ENCODE assay signal across 7 cellular contexts in the genomic region with DNA sequence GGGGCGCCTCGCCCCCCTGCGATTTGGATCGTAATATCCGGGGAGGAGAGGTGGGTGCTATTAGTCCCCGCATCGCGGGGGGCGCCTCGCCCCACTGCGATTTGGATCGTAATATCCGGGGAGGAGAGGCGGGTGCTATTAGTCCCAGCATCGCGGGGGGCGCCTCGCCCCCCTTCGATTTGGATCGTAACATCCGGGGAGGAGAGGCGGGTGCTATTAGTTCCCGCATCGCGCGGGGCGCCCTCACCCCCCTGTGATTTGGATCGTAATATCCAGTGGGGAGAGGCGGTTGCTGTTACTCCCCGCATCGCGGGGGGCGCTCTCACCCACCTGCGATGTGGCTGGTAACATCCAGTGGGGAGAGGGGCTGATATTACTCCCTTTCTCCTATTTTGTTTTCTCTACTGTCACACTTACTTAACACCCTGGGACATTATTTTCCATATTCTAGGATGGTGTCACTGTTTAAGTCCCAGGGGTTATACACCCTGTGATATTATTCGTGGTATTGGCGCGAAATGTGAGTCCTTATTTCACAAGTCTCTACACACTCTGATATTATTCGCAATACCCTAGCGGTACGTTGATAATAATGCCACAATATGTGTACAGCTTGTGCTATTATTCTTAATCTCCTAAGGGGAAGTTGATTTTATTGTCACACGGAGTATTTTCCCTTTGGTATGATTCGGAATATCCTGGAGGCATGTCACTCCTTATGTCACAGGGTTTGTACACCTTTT. TPM values are rescaled to one million over a fixed set of nuclear protein-coding genes. Genes with fewer than 3 reads are reported as not detected.
A peak's percentile ranks its signal among the peaks of the same experiment; 100 is the strongest.
DNase-seq lines count a peak whose midpoint lies in the region; ATAC-seq and TF ChIP-seq lines count a peak whose summit lies in the region.

No MANE protein-coding gene starts in this region.

- no peaks in the 10 kb centered on the region for H3K9me3 Mint-ChIP-seq in activated naive CD4-positive, alpha-beta T cell treated with anti-CD3 and anti-CD28 coated beads, Interleukin-2, amount 50 U/mL, for 72 hours

- WGBS in mesendoderm (ENCODE audit: extremely low coverage, insufficient coverage, low lambda C conversion rate): no CpG with 5 or more reads among the region's 42 CpGs
- WGBS in upper lobe of left lung, 2 donors: 40 to 41% methylated on average over 16 to 21 of the region's 42 CpGs

- H3K56ac ChIP-seq in mesendoderm (ENCODE audit: low read length): no peak overlapping the region

- in situ Hi-C loops in GM13977 (cut with MboI; ENCODE audit: low pct_unique_long_range_greater_than_20kb, low sequenced_read_pairs, unreplicated experiment): no loop called here

- TF ChIP-seq CTCF in GM13977 (IDR thresholded peaks at IDR 0.05; ENCODE audit: extremely low read depth, insufficient read depth, missing control alignments) (peak; percentile 41), upper lobe of left lung (IDR thresholded peaks at IDR 0.05) (peak in 2 of 6 experiments; percentile 24 to 28)

- no peak overlapping the region for H4K5ac ChIP-seq in mesendoderm (ENCODE audit: low read length)

- no peak overlapping the region for H4K8ac ChIP-seq in mesendoderm (ENCODE audit: low read depth, low read length)

- H3K36me3 ChIP-seq in mesendoderm (ENCODE audit: control insufficient read depth, insufficient read depth, low read length) (no peaks in the 10 kb centered on the region), upper lobe of left lung (no peaks in the 10 kb centered on the region)

- ATAC-seq in activated naive CD4-positive, alpha-beta T cell treated with anti-CD3 and anti-CD28 coated beads, Interleukin-2, amount 50 U/mL, for 72 hours: peak; percentile 46 to 85
- no peak for ATAC-seq in upper lobe of left lung (ENCODE audit: low FRiP score in 2 of 2)
- ATAC-seq in HG03025 (IDR thresholded peaks at IDR 0.05; ENCODE audit: low FRiP score, unreplicated experiment): no peak

- no peaks in the 10 kb centered on the region for H3K9me3 ChIP-seq in upper lobe of left lung

- no peak overlapping the region for H2BK120ac ChIP-seq in mesendoderm (ENCODE audit: low read depth, low read length)

- H3K9ac ChIP-seq in mesendoderm (ENCODE audit: low read length): peak overlapping the region; percentile 34

- H3K27me3 ChIP-seq in mesendoderm (ENCODE audit: insufficient read depth, low read length, poor library complexity) (no peaks in the 10 kb centered on the region), upper lobe of left lung (no peaks in the 10 kb centered on the region)

- no peak overlapping the region for H3K18ac ChIP-seq in mesendoderm (ENCODE audit: low read length)

- H3K4me3 ChIP-seq in mesendoderm (ENCODE audit: low read length): no peak overlapping the region
- H3K4me3 ChIP-seq in upper lobe of left lung: peak overlapping the region in 3 of 4 donors; percentile 2 to 19 (median 2)

- H3K27ac Mint-ChIP-seq in activated naive CD4-positive, alpha-beta T cell treated with anti-CD3 and anti-CD28 coated beads, Interleukin-2, amount 50 U/mL, for 72 hours: no peak overlapping the region

- H3K4me1 ChIP-seq in mesendoderm (ENCODE audit: control insufficient read depth, low read depth, low read length) (no peaks in the 10 kb centered on the region), upper lobe of left lung (peaks cover 0 to 7% (median 1%) of the 10 kb centered on the region in 4 donors)

- no peak for TF ChIP-seq EP300 in upper lobe of left lung (IDR thresholded peaks at IDR 0.05)

- peak overlapping the region; percentile 88 for H2BK15ac ChIP-seq in mesendoderm (replicated peaks; ENCODE audit: low read depth)

- no peaks in the 10 kb centered on the region for H3K79me2 ChIP-seq in mesendoderm (ENCODE audit: control insufficient read depth, insufficient read depth, low read length)

- no peak for TF ChIP-seq POLR2A in upper lobe of left lung (IDR thresholded peaks at IDR 0.05)

- H2BK5ac ChIP-seq in mesendoderm (ENCODE audit: low read length): no peak overlapping the region

- no peaks in the 10 kb centered on the region for H3K79me1 ChIP-seq in mesendoderm (ENCODE audit: low read length)

- H3K27ac ChIP-seq in mesendoderm (ENCODE audit: low read depth, low read length) (no peak overlapping the region), upper lobe of left lung (no peak overlapping the region)

- H3K4me2 ChIP-seq in mesendoderm (ENCODE audit: low read length): no peak overlapping the region

- H3K4ac ChIP-seq in mesendoderm (ENCODE audit: low read depth, low read length): peak overlapping the region; percentile 76

- no peak overlapping the region for H2AK5ac ChIP-seq in mesendoderm (ENCODE audit: low read length)

- H3K36me3 Mint-ChIP-seq in activated naive CD4-positive, alpha-beta T cell treated with anti-CD3 and anti-CD28 coated beads, Interleukin-2, amount 50 U/mL, for 72 hours: no peaks in the 10 kb centered on the region

- DNase-seq in GM13977 (ENCODE audit: low spot score) (peak; percentile 9), NOMO-1 treated with dmso at 0.1 percent for 144 hours (lab: John Stamatoyannopoulos, UW; ENCODE audit: unreplicated experiment) (peak; percentile 0), mesendoderm (peak; percentile 37), upper lobe of left lung (peak in 1 of 2 donors; percentile 85), DMS79 treated with DMSO at 0.1 percent for 48 hours (lab: John Stamatoyannopoulos, UW) (no peak)
- peak in 1 of 2 donors; percentile 53 for DNase-seq in activated naive CD4-positive, alpha-beta T cell treated with anti-CD3 and anti-CD28 coated beads, Interleukin-2, amount 50 U/mL, for 72 hours (ENCODE audit: low spot score in 2 of 2)

- H3K23ac ChIP-seq in mesendoderm (ENCODE audit: low read length): no peak overlapping the region

RNA-seq across cellular contexts. Expression of gene ALDH3B2, which starts 57.8 kb away (rescaled TPM):
- total RNA-seq in activated naive CD4-positive, alpha-beta T cell treated with anti-CD3 and anti-CD28 coated beads, Interleukin-2, amount 50 U/mL, for 72 hours: not detected
- polyA plus RNA-seq in mesendoderm (2013, experiment 1 of 2): 0.11 TPM
- 0.15 TPM for polyA plus RNA-seq in mesendoderm (2013, experiment 2 of 2)
- 1 to 10 TPM in 2 of 6 donors, under 1 TPM in 3, not detected in 1; 0.30 to 6.4 (median 0.86) TPM for total RNA-seq in upper lobe of left lung

Comparison
In these comparisons a context has a peak if more than half of its experiments do, and no peak if none do; other contexts are left out.
1. ATAC-seq: peak in activated naive CD4-positive, alpha-beta T cell treated with anti-CD3 and anti-CD28 coated beads, Interleukin-2, amount 50 U/mL, for 72 hours (2 of 2); none in upper lobe of left lung (0 of 2) and HG03025 (single experiment).